ENCODE assay signal across 8 cellular contexts in the genomic region with DNA sequence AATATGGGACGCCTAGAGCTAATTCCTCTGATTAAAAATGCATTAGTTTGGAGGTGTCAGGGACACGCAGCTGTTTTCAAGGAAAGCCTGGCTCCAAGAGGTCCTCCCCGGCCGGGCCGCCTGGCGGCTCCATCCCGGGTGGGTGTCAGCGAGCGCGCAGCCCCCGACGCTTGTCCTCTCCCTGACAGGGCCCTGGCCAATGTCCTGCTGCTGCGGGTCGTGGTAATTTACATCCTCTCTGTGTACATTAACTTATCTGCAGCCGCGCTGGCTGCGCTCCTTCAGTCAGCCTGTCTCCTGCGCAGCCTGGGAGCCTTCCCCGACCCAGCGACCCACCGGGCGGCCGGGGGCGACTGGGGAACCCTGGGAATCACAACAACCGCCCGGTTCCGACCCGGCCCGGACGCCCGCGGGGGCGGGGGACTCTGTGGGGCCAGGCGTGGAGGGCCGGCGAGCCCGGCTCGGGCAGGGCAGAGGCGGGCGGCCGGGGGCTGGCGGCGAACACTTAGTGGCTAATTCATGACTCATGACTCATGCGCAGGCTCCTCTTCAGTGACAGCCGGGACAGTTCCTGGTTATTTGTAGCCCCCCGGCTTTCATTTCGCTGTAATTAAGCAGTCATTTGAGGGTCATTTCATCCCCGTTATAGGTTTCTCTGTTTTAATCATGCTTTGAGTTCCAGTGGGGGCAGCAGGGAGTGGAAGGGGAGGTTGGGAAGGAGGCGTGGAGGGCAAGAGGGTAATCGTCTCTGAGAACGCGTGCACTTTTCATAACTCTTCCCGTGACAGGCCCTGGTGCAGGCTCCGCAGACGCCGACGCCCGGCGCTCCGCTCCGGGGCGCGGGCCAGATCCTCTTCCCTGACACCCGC.
DNase-seq lines count a peak whose midpoint lies in the region; ATAC-seq lines count a peak whose summit lies in the region.

No MANE protein-coding gene starts in this region.

- H3K27me3 ChIP-seq in HUES48 (ENCODE audit: control insufficient read depth, insufficient read depth, low read length) = peaks cover 70% of the 10 kb centered on the region
- H3K27me3 ChIP-seq in neuron (ENCODE audit: insufficient read depth, low read length) = peaks cover 37% of the 10 kb centered on the region

- peak overlapping the region; percentile 68 for H3K4me3 ChIP-seq in HUES48 (ENCODE audit: low read depth, low read length)
- peak overlapping the region; percentile 31 for H3K4me3 ChIP-seq in neuron (ENCODE audit: low read length)

- no peak overlapping the region for H3K9ac ChIP-seq in HUES48 (ENCODE audit: low read depth, low read length)

- peaks cover 35% of the 10 kb centered on the region for H3K4me1 ChIP-seq in HUES48 (ENCODE audit: control insufficient read depth, insufficient read depth, low read length)
- H3K4me1 ChIP-seq in neuron (ENCODE audit: insufficient read depth, low read length) = peaks cover 10% of the 10 kb centered on the region

- DNase-seq in AG08396 (ENCODE audit: low spot score) (peak; percentile 72), glomerular endothelial cell (ENCODE audit: extremely low read depth, low read depth, low spot score) (peak; percentile 33), SW 1271 (lab: John Stamatoyannopoulos, UW) (no peak), NCI-H2196 (lab: John Stamatoyannopoulos, UW; ENCODE audit: unreplicated experiment) (no peak)
- peak; percentile 66 for DNase-seq in activated CD8-positive, alpha-beta memory T cell treated with anti-CD3 and anti-CD28 coated beads for 24 hours

- ATAC-seq in GM18861 (IDR thresholded peaks at IDR 0.05; ENCODE audit: unreplicated experiment) = no peak

- H3K9me3 ChIP-seq in HUES48 (ENCODE audit: control insufficient read depth, insufficient read depth, low read length) = no peaks in the 10 kb centered on the region
- no peaks in the 10 kb centered on the region for H3K9me3 ChIP-seq in neuron (ENCODE audit: low read length)

- H3K36me3 ChIP-seq in HUES48 (ENCODE audit: control insufficient read depth, insufficient read depth, low read length) (no peaks in the 10 kb centered on the region), neuron (ENCODE audit: insufficient read depth, low read length) (no peaks in the 10 kb centered on the region)

- peak overlapping the region; percentile 42 for H3K27ac ChIP-seq in HUES48 (ENCODE audit: low read depth, low read length)

- H2AFZ ChIP-seq in neuron (ENCODE audit: low read depth, low read length) = peak overlapping the region; percentile 93

Comparison
In these comparisons a context has a peak if more than half of its experiments do, and no peak if none do; other contexts are left out.
1. DNase-seq: peak in AG08396 (single experiment), activated CD8-positive, alpha-beta memory T cell treated with anti-CD3 and anti-CD28 coated beads for 24 hours (single experiment) and glomerular endothelial cell (single experiment); none in SW 1271 (0 of 2) and NCI-H2196 (single experiment).